19 cellular contexts compared by ENCODE assay signal in the genomic region with DNA sequence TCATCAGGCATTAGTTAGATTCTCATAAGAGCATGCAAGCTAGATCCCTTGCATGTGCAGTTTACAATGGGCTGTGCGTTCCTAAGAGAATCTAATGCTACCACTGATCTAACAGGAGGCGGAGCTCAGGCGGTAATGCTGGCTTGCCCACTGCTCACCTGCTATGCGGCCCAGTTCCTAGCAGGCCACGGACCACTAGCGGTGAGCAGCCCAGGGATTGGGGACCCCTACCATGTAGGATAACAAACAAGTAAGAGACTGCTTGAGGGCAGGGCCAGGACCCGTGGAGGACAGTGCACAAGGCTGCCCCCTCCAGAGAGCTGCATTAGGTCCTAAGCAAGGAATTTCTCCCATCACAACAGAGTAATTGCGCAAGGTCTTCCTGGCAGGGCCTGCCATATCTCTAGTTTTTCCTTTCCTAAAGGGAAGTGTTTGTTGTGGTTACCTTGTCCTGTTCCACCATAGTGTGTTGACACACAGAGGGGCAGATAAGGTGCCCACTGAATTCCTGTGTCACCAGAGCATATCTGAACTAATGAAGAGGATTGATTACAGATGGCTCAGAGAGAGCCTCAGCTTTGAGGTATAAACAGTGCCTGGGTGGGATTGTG. TPM values are rescaled to one million over a fixed set of nuclear protein-coding genes. Genes with fewer than 3 reads are reported as not detected.
DNase-seq lines count a peak whose midpoint lies in the region; ATAC-seq and TF ChIP-seq lines count a peak whose summit lies in the region.
"Had no signal": no experiment of that assay in that cellular context is flagged by ENCODE, and none has a peak within 500 bp of the region (broad histone marks: within the 10 kb centered on the region; RNA-seq: fewer than 3 reads in every experiment).

No MANE protein-coding gene starts in this region.

- H3K27me3 Mint-ChIP-seq in endodermal cell (ENCODE audit: insufficient read depth), result no peaks in the 10 kb centered on the region

- H3K4me3 ChIP-seq in endodermal cell (ENCODE audit: low read length) (no peak overlapping the region), right cardiac atrium (ENCODE audit: low read length) (no peak overlapping the region)
- H3K4me3 ChIP-seq: HAP-1, SJCRH30 had no signal

- peak; percentile 93 to 96 for ATAC-seq in right cardiac atrium
- ATAC-seq in stimulated activated effector memory CD8-positive, alpha-beta T cell treated with anti-CD3 and anti-CD28 coated beads, Interleukin-12 subunit alpha, Interleukin-12 subunit beta, amount 100 ng/mL, for 72 hours, result peak; percentile 31
- ATAC-seq in HG03025 (IDR thresholded peaks at IDR 0.05; ENCODE audit: low FRiP score, unreplicated experiment), result no peak

- H3K4me1 Mint-ChIP-seq in endodermal cell, result no peaks in the 10 kb centered on the region
- H3K4me1 Mint-ChIP-seq in stimulated activated effector memory CD8-positive, alpha-beta T cell treated with anti-CD3 and anti-CD28 coated beads, Interleukin-12 subunit alpha, Interleukin-12 subunit beta, amount 100 ng/mL, for 72 hours, result no peaks in the 10 kb centered on the region

- H3K27ac Mint-ChIP-seq in endodermal cell, result no peak overlapping the region
- H3K27ac Mint-ChIP-seq in stimulated activated effector memory CD8-positive, alpha-beta T cell treated with anti-CD3 and anti-CD28 coated beads, Interleukin-12 subunit alpha, Interleukin-12 subunit beta, amount 100 ng/mL, for 72 hours, result no peak overlapping the region

- H3K4me1 ChIP-seq in endodermal cell (ENCODE audit: control insufficient read depth, insufficient read depth, low read length) (no peaks in the 10 kb centered on the region), right cardiac atrium (ENCODE audit: control insufficient read depth, insufficient read depth, low read length) (no peaks in the 10 kb centered on the region)
- H3K4me1 ChIP-seq: HAP-1, SJCRH30 had no signal

- no peaks in the 10 kb centered on the region for H3K36me3 ChIP-seq in endodermal cell (ENCODE audit: control insufficient read depth, insufficient read depth, low read length)
- H3K36me3 ChIP-seq: HAP-1, SJCRH30 had no signal

- H3K9me3 Mint-ChIP-seq in endodermal cell, result peaks cover 8% of the 10 kb centered on the region
- peaks cover 11% of the 10 kb centered on the region for H3K9me3 Mint-ChIP-seq in stimulated activated effector memory CD8-positive, alpha-beta T cell treated with anti-CD3 and anti-CD28 coated beads, Interleukin-12 subunit alpha, Interleukin-12 subunit beta, amount 100 ng/mL, for 72 hours

- H3K4me3 Mint-ChIP-seq in endodermal cell, result no peak overlapping the region
- H3K4me3 Mint-ChIP-seq in stimulated activated effector memory CD8-positive, alpha-beta T cell treated with anti-CD3 and anti-CD28 coated beads, Interleukin-12 subunit alpha, Interleukin-12 subunit beta, amount 100 ng/mL, for 72 hours, result no peak overlapping the region

- DNase-seq in HuH-7 (ENCODE audit: low spot score) (peak; percentile 16), endodermal cell (peak; percentile 47), right cardiac atrium (peak; percentile 18 to 67 (median 45)), EL (no peak)
- DNase-seq in stimulated activated effector memory CD8-positive, alpha-beta T cell treated with anti-CD3 and anti-CD28 coated beads, Interleukin-12 subunit alpha, Interleukin-12 subunit beta, amount 100 ng/mL, for 72 hours (ENCODE audit: low spot score in 2 of 2), result no peak
- no peak for DNase-seq in activated effector memory CD4-positive, alpha-beta T cell treated with anti-CD3 and anti-CD28 coated beads, Interleukin-2, amount 50 U/mL, for 16 hours
- DNase-seq: DND-41, GF-D8, KG1, NCI-H1436, NCI-H2029, NCI-H2171 treated with DMSO at 0.1 percent for 48 hours, NCI-H774, RPMI8226, SJCRH30 had no signal

- no peak overlapping the region for H3K9ac ChIP-seq in endodermal cell (ENCODE audit: extremely low read depth, low read length, poor library complexity, severe bottlenecking)

- no peaks in the 10 kb centered on the region for H3K36me3 Mint-ChIP-seq in endodermal cell (ENCODE audit: low read depth)
- no peaks in the 10 kb centered on the region for H3K36me3 Mint-ChIP-seq in stimulated activated effector memory CD8-positive, alpha-beta T cell treated with anti-CD3 and anti-CD28 coated beads, Interleukin-12 subunit alpha, Interleukin-12 subunit beta, amount 100 ng/mL, for 72 hours

- no peak overlapping the region for H3K27ac ChIP-seq in endodermal cell (ENCODE audit: low read depth, low read length)
- no peak overlapping the region for H3K27ac ChIP-seq in right cardiac atrium (ENCODE audit: low read length)
- H3K27ac ChIP-seq: C4-2B, SJCRH30 had no signal

- WGBS in endodermal cell (ENCODE audit: insufficient coverage in 1 of 2, insufficient read length in 1 of 2), 2 experiments, result 93 to 100% methylated on average over 3 to 8 of the region's 8 CpGs
- 81% methylated on average over 8 of the region's 8 CpGs for WGBS in right cardiac atrium

- H3K27me3 ChIP-seq in endodermal cell (ENCODE audit: control insufficient read depth, insufficient read depth, low read length, poor library complexity, severe bottlenecking) (no peaks in the 10 kb centered on the region), right cardiac atrium (ENCODE audit: control insufficient read depth, insufficient read depth) (no peaks in the 10 kb centered on the region)
- H3K27me3 ChIP-seq: SJCRH30 had no signal

- H3K9me3 ChIP-seq in endodermal cell (ENCODE audit: control insufficient read depth, low read length) (no peaks in the 10 kb centered on the region), right cardiac atrium (ENCODE audit: control insufficient read depth, low read length) (no peaks in the 10 kb centered on the region)
- H3K9me3 ChIP-seq: SJCRH30 had no signal

- intact Hi-C loops in right cardiac atrium (cut with DNase I), result no loop called here

- TF ChIP-seq CTCF in endodermal cell (conservative IDR thresholded peaks at IDR 0.05), result no peak

RNA-seq across cellular contexts. Expression of a gene that starts 58.0 kb away (rescaled TPM):
- total RNA-seq in endodermal cell, result under 1 TPM; 0.42 to 0.44 TPM
- 2.1 TPM for polyA plus RNA-seq in endodermal cell (2013, experiment 1 of 2)
- 0.87 TPM for polyA plus RNA-seq in endodermal cell (2013, experiment 2 of 2)
- total RNA-seq in right cardiac atrium, result 1 to 10 TPM; 3.9 to 9.4 (median 4.8) TPM
- 4.9 TPM for polyA plus RNA-seq in right cardiac atrium
- total RNA-seq: A673, SJCRH30 had no signal

RNA-seq across cellular contexts. Expression of a gene that starts 58.2 kb away (rescaled TPM):
- total RNA-seq in endodermal cell (1 to 10 TPM; 3.3 to 4.8 TPM), right cardiac atrium (10 to 100 TPM; 20.2 to 33.0 (median 24.9) TPM)
- 5.8 TPM for polyA plus RNA-seq in endodermal cell (2013, experiment 1 of 2)
- polyA plus RNA-seq in endodermal cell (2013, experiment 2 of 2), result 2.6 TPM
- 9.6 TPM for polyA plus RNA-seq in right cardiac atrium
- total RNA-seq: SJCRH30 had no signal

Comparison
In these comparisons a context has a peak if more than half of its experiments do, and no peak if none do; other contexts are left out.
1. DNase-seq: peak in HuH-7 (single experiment), endodermal cell (single experiment) and right cardiac atrium (3 of 3); none in stimulated activated effector memory CD8-positive, alpha-beta T cell treated with anti-CD3 and anti-CD28 coated beads, Interleukin-12 subunit alpha, Interleukin-12 subunit beta, amount 100 ng/mL, for 72 hours (0 of 2), activated effector memory CD4-positive, alpha-beta T cell treated with anti-CD3 and anti-CD28 coated beads, Interleukin-2, amount 50 U/mL, for 16 hours (single experiment) and EL (single experiment).